Comparison of ENCODE assay signal across 8 cellular contexts in the genomic region with DNA sequence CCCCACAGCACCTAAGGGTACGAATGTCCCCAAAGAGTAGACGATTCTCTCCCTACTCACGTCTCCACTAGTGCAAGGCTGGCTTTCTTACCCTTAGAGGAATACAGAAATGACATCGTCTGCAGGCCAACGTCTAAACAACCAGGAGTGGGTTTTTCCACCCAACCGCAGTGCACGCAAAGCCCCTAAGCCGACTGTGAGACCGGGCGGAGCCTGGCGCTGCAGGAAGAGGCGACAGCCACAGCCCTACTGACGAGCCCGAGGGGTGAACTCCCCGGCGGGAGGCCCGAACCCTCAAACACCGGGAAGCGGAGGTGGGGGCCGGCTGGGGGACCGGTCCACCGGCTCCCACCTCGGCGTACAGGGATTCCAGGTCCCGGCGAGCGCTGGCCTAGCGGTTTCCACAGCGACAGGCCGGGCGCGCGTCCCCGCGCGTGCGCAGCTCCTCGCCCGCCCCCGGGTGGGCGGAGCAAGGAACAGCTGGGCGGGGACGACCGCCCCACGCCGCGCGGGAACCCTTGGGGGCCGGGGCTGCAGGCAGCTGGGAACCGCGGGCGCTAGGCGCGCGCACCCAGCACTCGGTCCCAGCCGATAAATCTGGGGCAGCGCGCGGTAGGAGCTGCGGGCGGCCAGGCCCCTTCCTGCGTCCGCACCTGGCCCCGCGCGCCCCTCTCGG. TPM values are rescaled to one million over a fixed set of nuclear protein-coding genes. Genes with fewer than 3 reads are reported as not detected.
DNase-seq lines count a peak whose midpoint lies in the region; ATAC-seq and TF ChIP-seq lines count a peak whose summit lies in the region.

A gene with protein sequence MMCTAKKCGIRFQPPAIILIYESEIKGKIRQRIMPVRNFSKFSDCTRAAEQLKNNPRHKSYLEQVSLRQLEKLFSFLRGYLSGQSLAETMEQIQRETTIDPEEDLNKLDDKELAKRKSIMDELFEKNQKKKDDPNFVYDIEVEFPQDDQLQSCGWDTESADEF (minus strand): TSS at position 413 of the 676 bp plus-strand sequence. CDS start 3,593 bp downstream, outside the sequence.
A gene (plus strand): TSS at position 540 of the 676 bp plus-strand sequence.

- peaks cover 35% of the 10 kb centered on the region for H3K4me1 Mint-ChIP-seq in activated naive CD8-positive, alpha-beta T cell treated with anti-CD3 and anti-CD28 coated beads, Interleukin-2, amount 50 U/mL, for 24 hours

- DNase-seq in GM12865 (ENCODE audit: low read depth) (peak; percentile 93), NCI-H1105 treated with DMSO at 0.1 percent for 48 hours (lab: John Stamatoyannopoulos, UW) (peak; percentile 90), heart left ventricle (peak; percentile 87 to 94 (median 88)), posterior vena cava (ENCODE audit: low spot score) (peak; percentile 95), upper lobe of left lung (peak; percentile 89 to 98)
- DNase-seq in activated naive CD8-positive, alpha-beta T cell treated with anti-CD3 and anti-CD28 coated beads, Interleukin-2, amount 50 U/mL, for 24 hours: peak; percentile 88

- ATAC-seq in HG02642 (IDR thresholded peaks at IDR 0.05; ENCODE audit: poor library complexity, unreplicated experiment) (peak; percentile 84), heart left ventricle (peak; percentile 95 to 98 (median 98)), upper lobe of left lung (ENCODE audit: low FRiP score in 2 of 2) (peak; percentile 97 to 99)
- ATAC-seq in activated naive CD8-positive, alpha-beta T cell treated with anti-CD3 and anti-CD28 coated beads, Interleukin-2, amount 50 U/mL, for 24 hours: peak; percentile 90

- no peaks in the 10 kb centered on the region for H3K27me3 Mint-ChIP-seq in activated naive CD8-positive, alpha-beta T cell treated with anti-CD3 and anti-CD28 coated beads, Interleukin-2, amount 50 U/mL, for 24 hours

- no peaks in the 10 kb centered on the region for H3K9me2 ChIP-seq in SU-DHL-6 (replicated peaks; ENCODE audit: insufficient read depth, low read length)

- H2AFZ ChIP-seq in SU-DHL-6 (ENCODE audit: low read depth, low read length, severe bottlenecking): peak within 1 kb of the TSS; percentile 88

- peak within 1 kb of the TSS; percentile 59 for H3K4me2 ChIP-seq in SU-DHL-6 (ENCODE audit: low read depth, low read length, poor library complexity, severe bottlenecking)

- H3K4me3 ChIP-seq in GM12865 (ENCODE audit: low read depth, low read length) (peak within 1 kb of the TSS; percentile 84), SU-DHL-6 (ENCODE audit: insufficient read depth, low read length, poor library complexity, severe bottlenecking) (peak within 1 kb of the TSS; percentile 63), heart left ventricle (peak within 1 kb of the TSS; percentile 57 to 98 (median 90)), upper lobe of left lung (peak within 1 kb of the TSS; percentile 56 to 99 (median 92))

- H3K79me2 ChIP-seq in SU-DHL-6 (ENCODE audit: insufficient read depth, low read length): no peaks in the 10 kb centered on the region; the same call in 1 of the 2 replicates

- no peaks in the 10 kb centered on the region for H3K27me3 ChIP-seq in SU-DHL-6 (ENCODE audit: low read length)
- H3K27me3 ChIP-seq in heart left ventricle: no peaks in the 10 kb centered on the region
- no peaks in the 10 kb centered on the region for H3K27me3 ChIP-seq in upper lobe of left lung

- H3K9ac ChIP-seq in SU-DHL-6 (ENCODE audit: low read length): peak within 1 kb of the TSS; percentile 94

- H3K4me1 ChIP-seq in heart left ventricle (peaks cover 0 to 23% (median 13%) of the 10 kb centered on the region in 12 donors), upper lobe of left lung (peaks cover 14 to 19% (median 17%) of the 10 kb centered on the region in 4 donors)

- no peaks in the 10 kb centered on the region for H4K20me1 ChIP-seq in SU-DHL-6 (ENCODE audit: low read depth, low read length)

- TF ChIP-seq EP300 in upper lobe of left lung (IDR thresholded peaks at IDR 0.05): no peak

- peak within 1 kb of the TSS; percentile 89 for H3K4me3 Mint-ChIP-seq in activated naive CD8-positive, alpha-beta T cell treated with anti-CD3 and anti-CD28 coated beads, Interleukin-2, amount 50 U/mL, for 24 hours

- TF ChIP-seq CTCF in GM12865 (IDR thresholded peaks at IDR 0.05; ENCODE audit: insufficient read depth, low read depth, low read length, missing control alignments): no peak
- TF ChIP-seq CTCF in SU-DHL-6 (IDR thresholded peaks at IDR 0.05; ENCODE audit: insufficient read depth, low read length, poor library complexity, severe bottlenecking): no peak
- peak in 4 of 12 donors; percentile 6 to 26 (median 23) for TF ChIP-seq CTCF in heart left ventricle (IDR thresholded peaks at IDR 0.05)
- peak in 4 of 6 experiments; percentile 68 to 75 (median 69) for TF ChIP-seq CTCF in upper lobe of left lung (IDR thresholded peaks at IDR 0.05)

- TF ChIP-seq POLR2A in heart left ventricle (IDR thresholded peaks at IDR 0.05) (peak in 1 of 2 donors; percentile 88), upper lobe of left lung (IDR thresholded peaks at IDR 0.05) (peak in 3 of 4 donors; percentile 59 to 89 (median 78))

- H3F3A ChIP-seq in SU-DHL-6 (ENCODE audit: insufficient read depth): peaks cover 4% of the 10 kb centered on the region; the same call in 1 of the 2 replicates

- WGBS in heart left ventricle, 4 donors: 0 to 1% (median 0%) methylated on average over 20 to 68 of the region's 68 CpGs
- WGBS in upper lobe of left lung, 2 donors: 1% methylated on average over 26 to 28 of the region's 68 CpGs

- H3K36me3 Mint-ChIP-seq in activated naive CD8-positive, alpha-beta T cell treated with anti-CD3 and anti-CD28 coated beads, Interleukin-2, amount 50 U/mL, for 24 hours (ENCODE audit: low read depth): peaks cover 3% of the 10 kb centered on the region

- H3K36me3 ChIP-seq in SU-DHL-6 (ENCODE audit: low read length) (no peaks in the 10 kb centered on the region), heart left ventricle (no peaks in the 10 kb centered on the region), upper lobe of left lung (no peaks in the 10 kb centered on the region)

- intact Hi-C loops in heart left ventricle (cut with DNase I): loop anchor here in 3 of 10 donors (2.0 kb wide), 2 partner anchors 25 to 27 kb away; a partner anchor contains a TSS
- intact Hi-C loops in posterior vena cava (cut with DNase I): no loop called here

- peak within 1 kb of the TSS; percentile 94 for H3K27ac Mint-ChIP-seq in activated naive CD8-positive, alpha-beta T cell treated with anti-CD3 and anti-CD28 coated beads, Interleukin-2, amount 50 U/mL, for 24 hours

- H3K9me3 ChIP-seq in SU-DHL-6 (ENCODE audit: insufficient read depth, low read length): no peaks in the 10 kb centered on the region
- H3K9me3 ChIP-seq in heart left ventricle: no peaks in the 10 kb centered on the region
- H3K9me3 ChIP-seq in upper lobe of left lung: no peaks in the 10 kb centered on the region

- H3K27ac ChIP-seq in SU-DHL-6 (ENCODE audit: low read depth, low read length) (peak within 1 kb of the TSS; percentile 33), heart left ventricle (peak within 1 kb of the TSS; percentile 69 to 95 (median 90)), upper lobe of left lung (peak within 1 kb of the TSS; percentile 81 to 96 (median 92))

- H3K9me3 Mint-ChIP-seq in activated naive CD8-positive, alpha-beta T cell treated with anti-CD3 and anti-CD28 coated beads, Interleukin-2, amount 50 U/mL, for 24 hours: no peaks in the 10 kb centered on the region

RNA-seq across cellular contexts. Expression of the first gene that starts in this region (rescaled TPM):
- total RNA-seq in heart left ventricle (1 to 10 TPM in 7 of 9 donors, under 1 TPM in 2; 0.81 to 2.8 (median 1.4) TPM), posterior vena cava (1 to 10 TPM in 1 of 2 donors, under 1 TPM in 1; 0.69 to 1.3 TPM), upper lobe of left lung (1 to 10 TPM; 1.2 to 9.0 (median 2.6) TPM)
- polyA plus RNA-seq in heart left ventricle: 1 to 10 TPM in 1 of 2 donors, under 1 TPM in 1; 0.57 to 1.0 TPM

RNA-seq across cellular contexts. Expression of the second gene that starts in this region (rescaled TPM):
- total RNA-seq in heart left ventricle (10 to 100 TPM; 16.6 to 21.2 (median 18.8) TPM), posterior vena cava (10 to 100 TPM; 23.9 to 24.1 TPM), upper lobe of left lung (10 to 100 TPM in 5 of 6 donors, 1 to 10 TPM in 1; 9.4 to 19.5 (median 17.4) TPM)
- polyA plus RNA-seq in heart left ventricle: 10 to 100 TPM in 1 of 2 donors, 1 to 10 TPM in 1; 8.3 to 10.7 TPM

Comparison
In these comparisons a context has a peak if more than half of its experiments do, and no peak if none do; other contexts are left out.
1. Peak in every context shown above with its lines: DNase-seq, ATAC-seq, H3K4me3 ChIP-seq and H3K27ac ChIP-seq.
2. CTCF ChIP-seq: peak in upper lobe of left lung (4 of 6); none in GM12865 (single experiment) and SU-DHL-6 (single experiment).
3. H3K27ac ChIP-seq: peak in every context shown above with its lines; median percentile 92 in upper lobe of left lung; 90 in heart left ventricle; 33 in SU-DHL-6.